Comparison of ENCODE assay signal across 9 cellular contexts in genomic region chr11:120564573-120565301, GRCh38.
DNase-seq lines count a peak whose midpoint lies in the region; ATAC-seq lines count a peak whose summit lies in the region.
"Had no signal": no experiment of that assay in that cellular context is flagged by ENCODE, and none has a peak within 500 bp of the region (broad histone marks: within the 10 kb centered on the region; RNA-seq: fewer than 3 reads in every experiment).

No MANE protein-coding gene starts in this region.

- peak; percentile 75 for ATAC-seq in GM21723 (IDR thresholded peaks at IDR 0.05; ENCODE audit: unreplicated experiment)
- peak; percentile 68 for ATAC-seq in stimulated activated naive CD8-positive, alpha-beta T cell treated with anti-CD3 and anti-CD28 coated beads, Interleukin-15, Interleukin-2, amounts not matched to agents 100 U/mL and 50 U/mL, for 24 hours
- ATAC-seq: A549 had no signal

- peak in 2 of 3 experiments; percentile 74 to 78 for DNase-seq in NCI-H1417 (lab: John Stamatoyannopoulos, UW)
- DNase-seq in NCI-H1417 treated with DMSO at 0.1 percent for 48 hours (lab: John Stamatoyannopoulos, UW) = no peak
- DNase-seq in NCI-H526 treated with DMSO at 0.1 percent for 48 hours (lab: John Stamatoyannopoulos, UW) = peak; percentile 89
- peak; percentile 68 for DNase-seq in ecto neural progenitor cell (ENCODE audit: low spot score)
- DNase-seq in medulla oblongata (ENCODE audit: extremely low spot score) = peak; percentile 79
- DNase-seq in stimulated activated naive CD8-positive, alpha-beta T cell treated with anti-CD3 and anti-CD28 coated beads, Interleukin-15, Interleukin-2, amounts not matched to agents 100 U/mL and 50 U/mL, for 24 hours = peak; percentile 73
- no peak for DNase-seq in NCI-H187 treated with DMSO at 0.1 percent for 48 hours (lab: John Stamatoyannopoulos, UW)

Comparison
In these comparisons a context has a peak if more than half of its experiments do, and no peak if none do; other contexts are left out.
1. DNase-seq: peak in NCI-H1417 (2 of 3), NCI-H526 treated with DMSO at 0.1 percent for 48 hours (single experiment), ecto neural progenitor cell (single experiment), medulla oblongata (single experiment) and stimulated activated naive CD8-positive, alpha-beta T cell treated with anti-CD3 and anti-CD28 coated beads, Interleukin-15, Interleukin-2, amounts not matched to agents 100 U/mL and 50 U/mL, for 24 hours (single experiment); none in NCI-H1417 treated with DMSO at 0.1 percent for 48 hours (single experiment) and NCI-H187 treated with DMSO at 0.1 percent for 48 hours (single experiment).